7 cellular contexts compared by ENCODE assay signal in genomic region chr11:5689551-5689983, GRCh38. TPM values are rescaled to one million over a fixed set of nuclear protein-coding genes. Genes with fewer than 3 reads are reported as not detected.
DNase-seq lines count a peak whose midpoint lies in the region; ATAC-seq and TF ChIP-seq lines count a peak whose summit lies in the region.

TRIM22 (plus strand) TSS chr11:5689790; CDS start chr11:5696233, 6,443 bp downstream.

- TF ChIP-seq POLR2A in gastrocnemius medialis (IDR thresholded peaks at IDR 0.05): peak; percentile 22 to 51

- H3K4me1 ChIP-seq in gastrocnemius medialis: peaks cover 4 to 14% of the 10 kb centered on the region in 2 donors

- peak within 1 kb of the TSS; percentile 63 to 84 (median 72) for H3K27ac ChIP-seq in gastrocnemius medialis

- H3K27me3 ChIP-seq in gastrocnemius medialis: no peaks in the 10 kb centered on the region

- DNase-seq in T follicular helper cell (ENCODE audit: low read depth) (peak; percentile 14), astrocyte of the spinal cord (ENCODE audit: low read depth, low spot score) (peak; percentile 80), iPS DF 19.7 (ENCODE audit: low read depth, low spot score) (peak; percentile 57), gastrocnemius medialis (peak; percentile 3 to 23), DMS53 treated with DMSO at 0.1 percent for 48 hours (lab: John Stamatoyannopoulos, UW; ENCODE audit: unreplicated experiment) (no peak)

- intact Hi-C loops in gastrocnemius medialis (cut with DNase I; ENCODE audit: low total_unique reads): loop anchor here (10.0 kb wide), 1 partner anchor 635 kb away; the partner anchor contains the start of gene CAVIN3

- in situ Hi-C loops in astrocyte of the spinal cord (cut with HindIII; ENCODE audit: low sequenced_read_pairs): no loop called here
- in situ Hi-C loops in gastrocnemius medialis (cut with MboI; ENCODE audit: low sequenced_read_pairs in 4 of 4): no loop called here

- no peak for TF ChIP-seq CTCF in astrocyte of the spinal cord (IDR thresholded peaks at IDR 0.05; ENCODE audit: low read depth, low read length)
- no peak for TF ChIP-seq CTCF in gastrocnemius medialis (IDR thresholded peaks at IDR 0.05 in 4 of 5, conservative IDR thresholded peaks at IDR 0.05 in 1 of 5)

- H3K9me3 ChIP-seq in gastrocnemius medialis: no peaks in the 10 kb centered on the region

- ATAC-seq in GM19023 (IDR thresholded peaks at IDR 0.05; ENCODE audit: unreplicated experiment) (peak; percentile 68), HG03097 (IDR thresholded peaks at IDR 0.05; ENCODE audit: low FRiP score, unreplicated experiment) (peak; percentile 75), gastrocnemius medialis (peak; percentile 53 to 67)

- H3K4me3 ChIP-seq in astrocyte of the spinal cord (ENCODE audit: low read depth, low read length) (peak within 1 kb of the TSS; percentile 44), gastrocnemius medialis (peak within 1 kb of the TSS; percentile 39 to 53 (median 48))

- no peaks in the 10 kb centered on the region for H3K36me3 ChIP-seq in gastrocnemius medialis

RNA-seq across cellular contexts. Expression of gene TRIM22, which starts in this region (rescaled TPM):
- 10 to 100 TPM in 2 of 4 donors, 1 to 10 TPM in 2; 5.3 to 15.8 (median 8.8) TPM for total RNA-seq in gastrocnemius medialis
